In genomic region chr17:58092797-58093385, GRCh38 we compare ENCODE assay signal across 21 cellular contexts. TPM values are rescaled to one million over a fixed set of nuclear protein-coding genes. Genes with fewer than 3 reads are reported as not detected.
A peak's percentile ranks its signal among the peaks of the same experiment; 100 is the strongest.
DNase-seq lines count a peak whose midpoint lies in the region; ATAC-seq and TF ChIP-seq lines count a peak whose summit lies in the region.
"Had no signal": no experiment of that assay in that cellular context is flagged by ENCODE, and none has a peak within 500 bp of the region (broad histone marks: within the 10 kb centered on the region; RNA-seq: fewer than 3 reads in every experiment).

No MANE protein-coding gene starts in this region.

- H3K4me3 Mint-ChIP-seq in activated T-cell treated with anti-CD3 and anti-CD28 coated beads, Interleukin-2, amount 50 U/mL, for 72 hours = no peak overlapping the region
- H3K4me3 Mint-ChIP-seq in activated T-cell treated with anti-CD3 and anti-CD28 coated beads, Interleukin-2, amount 50 U/mL, for 4 hours = no peak overlapping the region
- H3K4me3 Mint-ChIP-seq in HFFc6 = no peak overlapping the region
- H3K4me3 Mint-ChIP-seq in central memory CD8-positive, alpha-beta T cell = peak overlapping the region; percentile 27
- H3K4me3 Mint-ChIP-seq in nephron progenitor cell = no peak overlapping the region
- H3K4me3 Mint-ChIP-seq: WTC11 had no signal

- H3K27me3 Mint-ChIP-seq in activated T-cell treated with anti-CD3 and anti-CD28 coated beads, Interleukin-2, amount 50 U/mL, for 72 hours (ENCODE audit: low read depth) = no peaks in the 10 kb centered on the region
- no peaks in the 10 kb centered on the region for H3K27me3 Mint-ChIP-seq in activated T-cell treated with anti-CD3 and anti-CD28 coated beads, Interleukin-2, amount 50 U/mL, for 4 hours (ENCODE audit: low read depth)
- H3K27me3 Mint-ChIP-seq in HFFc6 (ENCODE audit: insufficient read depth) (no peaks in the 10 kb centered on the region; the same call in 1 of the 2 replicates), nephron progenitor cell (ENCODE audit: low read depth, poor library complexity) (peaks cover under 1% of the 10 kb centered on the region)
- H3K27me3 Mint-ChIP-seq in central memory CD8-positive, alpha-beta T cell = no peaks in the 10 kb centered on the region

- H3K27ac Mint-ChIP-seq in activated T-cell treated with anti-CD3 and anti-CD28 coated beads, Interleukin-2, amount 50 U/mL, for 72 hours = peak overlapping the region; percentile 5
- H3K27ac Mint-ChIP-seq in HFFc6 (no peak overlapping the region), nephron progenitor cell (peak overlapping the region; percentile 70)
- peak overlapping the region; percentile 82 for H3K27ac Mint-ChIP-seq in central memory CD8-positive, alpha-beta T cell (ENCODE audit: low read depth)
- H3K27ac Mint-ChIP-seq: activated T-helper 2 cell treated with anti-CD3 and anti-CD28 coated beads, Interferon-gamma antibody, Interleukin-2, Interleukin-4, amounts not matched to agents 10 μg/mL and 5 μg/mL and 100 μg/mL, durations not matched to agents 14 hours and 24 hours and 36 hours; WTC11 had no signal

- ATAC-seq in activated T-cell treated with anti-CD3 and anti-CD28 coated beads, Interleukin-2, amount 50 U/mL, for 72 hours (replicated peaks in 1 of 2) = no peak
- ATAC-seq in activated T-cell treated with anti-CD3 and anti-CD28 coated beads, Interleukin-2, amount 50 U/mL, for 4 hours = no peak
- ATAC-seq in central memory CD8-positive, alpha-beta T cell (replicated peaks; ENCODE audit: extremely low read depth, poor library complexity, severe bottlenecking) = peak; percentile 80
- ATAC-seq in Right ventricle myocardium inferior (no peak), GM18858 (IDR thresholded peaks at IDR 0.05; ENCODE audit: unreplicated experiment) (no peak)
- ATAC-seq: HCT116, heart right ventricle, WTC11 had no signal

- DNase-seq in activated T-cell treated with anti-CD3 and anti-CD28 coated beads, Interleukin-2, amount 50 U/mL, for 72 hours = no peak
- DNase-seq in activated T-cell treated with anti-CD3 and anti-CD28 coated beads, Interleukin-2, amount 50 U/mL, for 4 hours = no peak
- DNase-seq in HFFc6 = no peak
- no peak for DNase-seq in central memory CD8-positive, alpha-beta T cell (ENCODE audit: low spot score in 2 of 2)
- no peak for DNase-seq in nephron progenitor cell
- DNase-seq in NCI-H2107 treated with DMSO at 0.1 percent for 48 hours (lab: John Stamatoyannopoulos, UW; ENCODE audit: unreplicated experiment) = no peak
- DNase-seq in Right ventricle myocardium inferior (ENCODE audit: missing footprints) = no peak
- DNase-seq: adrenal gland, DMS 273 treated with DMSO at 0.1 percent for 48 hours, heart right ventricle, NCI-H146, NCI-H526 treated with DMSO at 0.1 percent for 48 hours, T1000, testis had no signal

- H3K4me1 Mint-ChIP-seq in activated T-cell treated with anti-CD3 and anti-CD28 coated beads, Interleukin-2, amount 50 U/mL, for 72 hours (ENCODE audit: low read depth) = peaks cover 9% of the 10 kb centered on the region
- H3K4me1 Mint-ChIP-seq in activated T-cell treated with anti-CD3 and anti-CD28 coated beads, Interleukin-2, amount 50 U/mL, for 4 hours (ENCODE audit: low read depth) = peaks cover 26% of the 10 kb centered on the region
- peaks cover 33% of the 10 kb centered on the region for H3K4me1 Mint-ChIP-seq in HFFc6 (ENCODE audit: low read depth)
- H3K4me1 Mint-ChIP-seq in central memory CD8-positive, alpha-beta T cell = peaks cover 52% of the 10 kb centered on the region
- peaks cover 26% of the 10 kb centered on the region for H3K4me1 Mint-ChIP-seq in nephron progenitor cell
- H3K4me1 Mint-ChIP-seq: WTC11 had no signal

- intact Hi-C loops in Right ventricle myocardium inferior (cut with DNase I) = no loop called here

- H3K36me3 Mint-ChIP-seq in activated T-cell treated with anti-CD3 and anti-CD28 coated beads, Interleukin-2, amount 50 U/mL, for 72 hours (ENCODE audit: insufficient read depth in 2 of 2) = peaks cover 4 to 18% of the 10 kb centered on the region in 2 donors
- peaks cover 48% of the 10 kb centered on the region for H3K36me3 Mint-ChIP-seq in activated T-cell treated with anti-CD3 and anti-CD28 coated beads, Interleukin-2, amount 50 U/mL, for 4 hours (ENCODE audit: insufficient read depth)
- H3K36me3 Mint-ChIP-seq in HFFc6 (ENCODE audit: low read depth) (peaks cover 14% of the 10 kb centered on the region), nephron progenitor cell (ENCODE audit: low read depth) (peaks cover 79% of the 10 kb centered on the region)
- peaks cover 43% of the 10 kb centered on the region for H3K36me3 Mint-ChIP-seq in central memory CD8-positive, alpha-beta T cell (ENCODE audit: insufficient read depth)

- TF ChIP-seq CTCF in HFFc6 (IDR thresholded peaks at IDR 0.05) (peak; percentile 26; the same call in 1 of the 2 replicates), nephron progenitor cell (IDR thresholded peaks at IDR 0.05) (no peak)

- H3K9me3 Mint-ChIP-seq in activated T-cell treated with anti-CD3 and anti-CD28 coated beads, Interleukin-2, amount 50 U/mL, for 72 hours = no peaks in the 10 kb centered on the region
- H3K9me3 Mint-ChIP-seq in activated T-cell treated with anti-CD3 and anti-CD28 coated beads, Interleukin-2, amount 50 U/mL, for 4 hours = no peaks in the 10 kb centered on the region
- H3K9me3 Mint-ChIP-seq in HFFc6 (no peaks in the 10 kb centered on the region), nephron progenitor cell (no peaks in the 10 kb centered on the region)
- H3K9me3 Mint-ChIP-seq in central memory CD8-positive, alpha-beta T cell = no peaks in the 10 kb centered on the region
- H3K9me3 Mint-ChIP-seq: activated T-helper 2 cell treated with anti-CD3 and anti-CD28 coated beads, Interferon-gamma antibody, Interleukin-2, Interleukin-4, amounts not matched to agents 10 μg/mL and 5 μg/mL and 100 μg/mL, durations not matched to agents 14 hours and 24 hours and 36 hours; WTC11 had no signal

RNA-seq across cellular contexts. Expression of gene DYNLL2, which starts 9.7 kb away (rescaled TPM):
- total RNA-seq in activated T-cell treated with anti-CD3 and anti-CD28 coated beads, Interleukin-2, amount 50 U/mL, for 72 hours = 10 to 100 TPM; 32.9 to 37.7 TPM
- total RNA-seq in activated T-cell treated with anti-CD3 and anti-CD28 coated beads, Interleukin-2, amount 50 U/mL, for 4 hours = 10 to 100 TPM; 40.3 to 43.5 (median 42.3) TPM
- total RNA-seq in HFFc6 (2021; fragmentation: NEBNext Ultra II Directional; extraction: Animal tissue kit (Norgen Biotek cat#: 25700)) = 10 to 100 TPM; 31.8 to 38.9 (median 35.5) TPM
- 81.4 TPM for total RNA-seq in Right ventricle myocardium inferior

RNA-seq across cellular contexts. Expression of gene OR4D1, which starts 55.3 kb away (rescaled TPM):
- under 1 TPM; 0.34 to 0.35 TPM for total RNA-seq in activated T-cell treated with anti-CD3 and anti-CD28 coated beads, Interleukin-2, amount 50 U/mL, for 72 hours
- under 1 TPM; 0.14 to 0.33 (median 0.21) TPM for total RNA-seq in activated T-cell treated with anti-CD3 and anti-CD28 coated beads, Interleukin-2, amount 50 U/mL, for 4 hours
- total RNA-seq in HFFc6 (2021; fragmentation: NEBNext Ultra II Directional; extraction: Animal tissue kit (Norgen Biotek cat#: 25700)) = not detected
- not detected for total RNA-seq in Right ventricle myocardium inferior
- total RNA-seq: adrenal gland, G401, K562, left lobe of liver had no signal
